In the genomic region with DNA sequence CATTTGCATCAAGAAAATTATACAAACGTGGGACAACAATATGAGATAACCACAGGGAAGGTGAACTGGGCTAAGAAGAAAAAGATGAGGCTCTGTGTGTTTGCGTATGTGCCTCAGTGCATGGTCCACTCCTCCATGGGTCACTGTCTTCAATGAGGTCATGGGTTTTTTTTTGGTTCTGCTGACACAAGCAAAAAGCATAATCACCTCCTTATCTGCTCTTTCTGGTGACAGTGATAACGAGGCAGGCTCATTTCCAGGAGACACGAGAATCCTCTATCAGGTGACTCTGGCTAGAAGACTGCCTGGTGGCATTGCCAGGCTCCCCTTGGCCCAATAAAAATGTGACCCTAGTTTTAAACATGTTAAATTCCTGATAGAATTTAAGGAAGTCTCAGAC, we compare ENCODE assay signal across 1 cellular context.
TF ChIP-seq lines count a peak whose summit lies in the region.

No MANE protein-coding gene starts in this region.

TF ChIP-seq in K562, 482 proteins besides CTCF, POLR2A, EP300 and RAD21 (continued from another document and continues in another):
- TF ChIP-seq NKRF (IDR thresholded peaks at IDR 0.05; ENCODE audit: borderline replicate concordance) (no peak), NR3C1 (CRISPR knock-in tag; IDR thresholded peaks at IDR 0.05) (no peak), FOXP1 (CRISPR knock-in tag; IDR thresholded peaks at IDR 0.05) (no peak), HEY1 (CRISPR knock-in tag; IDR thresholded peaks at IDR 0.05; ENCODE audit: borderline replicate concordance) (no peak), ZSCAN29 (IDR thresholded peaks at IDR 0.05) (no peak), ATF4 (CRISPR knock-in tag; IDR thresholded peaks at IDR 0.05) (no peak), ZNF217 (CRISPR knock-in tag; IDR thresholded peaks at IDR 0.05) (no peak), ZNF609 (CRISPR knock-in tag; IDR thresholded peaks at IDR 0.05; ENCODE audit: borderline replicate concordance) (no peak), ATF3 (IDR thresholded peaks at IDR 0.05) (peak; percentile 30; the same call in 1 of the 2 replicates), ATF3 (CRISPR knock-in tag; conservative IDR thresholded peaks at IDR 0.05) (no peak), ZNF398 (CRISPR knock-in tag; IDR thresholded peaks at IDR 0.05) (no peak), TFE3 (CRISPR knock-in tag; IDR thresholded peaks at IDR 0.05) (peak; percentile 20; the same call in 1 of the 2 replicates), NR1H2 (CRISPR knock-in tag; IDR thresholded peaks at IDR 0.05) (no peak), ATF1 (CRISPR knock-in tag; IDR thresholded peaks at IDR 0.05) (no peak), ATF1 (tag; IDR thresholded peaks at IDR 0.05) (0 out of 2 replicates have a peak, but pooled peaks have one; percentile 23), ZNF444 (CRISPR knock-in tag; IDR thresholded peaks at IDR 0.05) (no peak), TGIF2 (CRISPR knock-in tag; IDR thresholded peaks at IDR 0.05) (no peak), MAFF (IDR thresholded peaks at IDR 0.05; ENCODE audit: low read length) (peak; percentile 91), MAFG (tag; conservative IDR thresholded peaks at IDR 0.05) (peak; percentile 93), SMARCE1 (IDR thresholded peaks at IDR 0.05) (no peak), CCNT2 (IDR thresholded peaks at IDR 0.05; ENCODE audit: borderline replicate concordance, extremely low read depth, insufficient read length, low read depth, low read length) (peak; percentile 36), JUND (IDR thresholded peaks at IDR 0.05; ENCODE audit: borderline replicate concordance, low read depth, low read length) (peak; percentile 61; the same call in 1 of the 2 replicates), JUND (tag; IDR thresholded peaks at IDR 0.05; ENCODE audit: borderline replicate concordance, low read depth, low read length) (peak; percentile 83; the same call in 2 of the 3 replicates), GTF2A2 (tag; IDR thresholded peaks at IDR 0.05) (no peak), THAP12 (CRISPR knock-in tag; IDR thresholded peaks at IDR 0.05) (no peak), MTA2 (IDR thresholded peaks at IDR 0.05; ENCODE audit: low read depth) (0 out of 2 replicates have a peak, but pooled peaks have one; percentile 6), ELF1 (tag; IDR thresholded peaks at IDR 0.05) (0 out of 2 replicates have a peak, but pooled peaks have one; percentile 22), ATF7 (IDR thresholded peaks at IDR 0.05) (peak; percentile 79), TAL1 (IDR thresholded peaks at IDR 0.05) (0 out of 2 replicates have a peak, but pooled peaks have one; percentile 12), ARID1B (IDR thresholded peaks at IDR 0.05) (peak; percentile 34; the same call in 1 of the 2 replicates), TAF9B (IDR thresholded peaks at IDR 0.05; ENCODE audit: partially characterized antibody) (no peak), SRSF1 (IDR thresholded peaks at IDR 0.05; ENCODE audit: low read depth, low read length) (no peak), RFX5 (IDR thresholded peaks at IDR 0.05; ENCODE audit: low read depth, low read length) (no peak), SIRT6 (IDR thresholded peaks at IDR 0.05; ENCODE audit: low read depth, low read length) (no peak), TEAD2 (tag; IDR thresholded peaks at IDR 0.05) (no peak), ZNF316 (IDR thresholded peaks at IDR 0.05) (peak; percentile 91), SMARCA4 (IDR thresholded peaks at IDR 0.05) (peak; percentile 24; the same call in 1 of the 2 replicates), HDAC3 (IDR thresholded peaks at IDR 0.05; ENCODE audit: borderline replicate concordance, partially characterized antibody) (no peak), NCOA6 (IDR thresholded peaks at IDR 0.05) (no peak), CBFA2T3 (IDR thresholded peaks at IDR 0.05) (peak; percentile 33; the same call in 1 of the 2 replicates), MTA3 (IDR thresholded peaks at IDR 0.05; ENCODE audit: borderline replicate concordance) (no peak)
- TF ChIP-seq, protein P1, sequence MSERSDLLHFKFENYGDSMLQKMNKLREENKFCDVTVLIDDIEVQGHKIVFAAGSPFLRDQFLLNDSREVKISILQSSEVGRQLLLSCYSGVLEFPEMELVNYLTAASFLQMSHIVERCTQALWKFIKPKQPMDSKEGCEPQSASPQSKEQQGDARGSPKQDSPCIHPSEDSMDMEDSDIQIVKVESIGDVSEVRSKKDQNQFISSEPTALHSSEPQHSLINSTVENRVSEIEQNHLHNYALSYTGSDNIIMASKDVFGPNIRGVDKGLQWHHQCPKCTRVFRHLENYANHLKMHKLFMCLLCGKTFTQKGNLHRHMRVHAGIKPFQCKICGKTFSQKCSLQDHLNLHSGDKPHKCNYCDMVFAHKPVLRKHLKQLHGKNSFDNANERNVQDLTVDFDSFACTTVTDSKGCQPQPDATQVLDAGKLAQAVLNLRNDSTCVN (CRISPR knock-in tag; IDR thresholded peaks at IDR 0.05): no peak
- TF ChIP-seq, protein P2, sequence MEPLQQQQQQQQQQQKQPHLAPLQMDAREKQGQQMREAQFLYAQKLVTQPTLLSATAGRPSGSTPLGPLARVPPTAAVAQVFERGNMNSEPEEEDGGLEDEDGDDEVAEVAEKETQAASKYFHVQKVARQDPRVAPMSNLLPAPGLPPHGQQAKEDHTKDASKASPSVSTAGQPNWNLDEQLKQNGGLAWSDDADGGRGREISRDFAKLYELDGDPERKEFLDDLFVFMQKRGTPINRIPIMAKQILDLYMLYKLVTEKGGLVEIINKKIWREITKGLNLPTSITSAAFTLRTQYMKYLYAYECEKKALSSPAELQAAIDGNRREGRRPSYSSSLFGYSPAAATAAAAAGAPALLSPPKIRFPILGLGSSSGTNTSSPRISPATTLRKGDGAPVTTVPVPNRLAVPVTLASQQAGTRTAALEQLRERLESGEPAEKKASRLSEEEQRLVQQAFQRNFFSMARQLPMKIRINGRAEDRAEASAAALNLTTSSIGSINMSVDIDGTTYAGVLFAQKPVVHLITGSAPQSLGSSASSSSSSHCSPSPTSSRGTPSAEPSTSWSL (CRISPR knock-in tag; IDR thresholded peaks at IDR 0.05; ENCODE audit: borderline replicate concordance): no peak
